Comparison of ENCODE assay signal across 15 cellular contexts in genomic region chr9:114096041-114096511, GRCh38. TPM values are rescaled to one million over a fixed set of nuclear protein-coding genes. Genes with fewer than 3 reads are reported as not detected.
DNase-seq lines count a peak whose midpoint lies in the region; ATAC-seq and TF ChIP-seq lines count a peak whose summit lies in the region.
"Had no signal": no experiment of that assay in that cellular context is flagged by ENCODE, and none has a peak within 500 bp of the region (broad histone marks: within the 10 kb centered on the region; RNA-seq: fewer than 3 reads in every experiment).

No MANE protein-coding gene starts in this region.

- no peak overlapping the region for H3K27ac ChIP-seq in cardiac muscle cell
- no peak overlapping the region for H3K27ac ChIP-seq in OCI-LY3 (ENCODE audit: low read length)
- H3K27ac ChIP-seq in spleen = no peak overlapping the region
- no peak overlapping the region for H3K27ac ChIP-seq in trophoblast cell (ENCODE audit: low read depth, low read length)
- H3K27ac ChIP-seq: RWPE1, thoracic aorta had no signal

- H4K20me1 ChIP-seq in OCI-LY3 (ENCODE audit: insufficient read depth, low read length) = no peaks in the 10 kb centered on the region

- no peak overlapping the region for H3K9ac ChIP-seq in OCI-LY3 (ENCODE audit: low read length)
- H3K9ac ChIP-seq in trophoblast cell (ENCODE audit: low read length) = no peak overlapping the region

- H2BK12ac ChIP-seq in trophoblast cell (ENCODE audit: low read length) = no peak overlapping the region

- H4K8ac ChIP-seq in trophoblast cell (ENCODE audit: low read depth, low read length) = no peak overlapping the region

- H3K9me3 ChIP-seq in cardiac muscle cell (ENCODE audit: low read depth) (no peaks in the 10 kb centered on the region), OCI-LY3 (ENCODE audit: insufficient read depth, low read length) (no peaks in the 10 kb centered on the region), spleen (no peaks in the 10 kb centered on the region), trophoblast cell (ENCODE audit: insufficient read depth, low read depth, low read length) (peaks cover 9% of the 10 kb centered on the region)
- H3K9me3 ChIP-seq: thoracic aorta had no signal

- H2BK5ac ChIP-seq in trophoblast cell (ENCODE audit: low read depth, low read length, poor library complexity) = no peak overlapping the region

- H3K23ac ChIP-seq in trophoblast cell (ENCODE audit: low read length) = no peak overlapping the region

- H3K4me1 ChIP-seq in cardiac muscle cell (ENCODE audit: low read depth) (no peaks in the 10 kb centered on the region), OCI-LY3 (ENCODE audit: low read length) (peaks cover 26% of the 10 kb centered on the region), spleen (peaks cover 0 to 32% (median 16%) of the 10 kb centered on the region in 6 donors), trophoblast cell (ENCODE audit: control insufficient read depth in 1 of 2, insufficient read depth in 2 of 2, low read length in 2 of 2) (peaks cover 0 to 2% of the 10 kb centered on the region in 2 experiments)

- no peaks in the 10 kb centered on the region for H3K36me3 ChIP-seq in cardiac muscle cell
- H3K36me3 ChIP-seq in OCI-LY3 (replicated peaks; ENCODE audit: low read depth, low read length) = no peaks in the 10 kb centered on the region
- no peaks in the 10 kb centered on the region for H3K36me3 ChIP-seq in spleen
- H3K36me3 ChIP-seq in trophoblast cell (ENCODE audit: control insufficient read depth in 1 of 2, insufficient read depth in 2 of 2, low read length in 2 of 2) = no peaks in the 10 kb centered on the region
- H3K36me3 ChIP-seq: thoracic aorta had no signal

- DNase-seq in cardiac muscle cell (ENCODE audit: low read depth in 1 of 2, low spot score in 1 of 2) = no peak
- no peak for DNase-seq in Right ventricle myocardium superior
- no peak for DNase-seq in foreskin fibroblast
- peak; percentile 49 for DNase-seq in spleen
- DNase-seq in NOMO-1 treated with DMSO at 0.1 percent for 48 hours (lab: John Stamatoyannopoulos, UW; ENCODE audit: unreplicated experiment) = no peak
- no peak for DNase-seq in trophoblast cell
- DNase-seq: activated naive CD4-positive, alpha-beta T cell treated with anti-CD3 and anti-CD28 coated beads, Interleukin-2, amount 10 ng/mL, durations not matched to agents 7 days and 5 days; C1 segment of cervical spinal cord; KBM-7; NCI-H2171 treated with DMSO at 0.1 percent for 48 hours had no signal

- H2BK120ac ChIP-seq in trophoblast cell (ENCODE audit: insufficient read depth, low read length, poor library complexity) = no peak overlapping the region

- no peak overlapping the region for H3K4me3 ChIP-seq in cardiac muscle cell
- H3K4me3 ChIP-seq in OCI-LY3 (ENCODE audit: low read length) = no peak overlapping the region
- no peak overlapping the region for H3K4me3 ChIP-seq in foreskin fibroblast (ENCODE audit: low read depth in 1 of 2, low read length in 2 of 2)
- no peak overlapping the region for H3K4me3 ChIP-seq in spleen
- H3K4me3 ChIP-seq in trophoblast cell (ENCODE audit: low read depth, low read length) = no peak overlapping the region
- H3K4me3 ChIP-seq: lung, thoracic aorta had no signal

- H3K4me2 ChIP-seq in OCI-LY3 (ENCODE audit: low read length) = peak overlapping the region; percentile 14; the same call in 1 of the 2 replicates
- H3K4me2 ChIP-seq in trophoblast cell (ENCODE audit: low read length) = no peak overlapping the region

- H2AK5ac ChIP-seq in trophoblast cell (ENCODE audit: low read length) = no peak overlapping the region

- no peak overlapping the region; the same call in 1 of the 2 replicates for H2AFZ ChIP-seq in OCI-LY3 (ENCODE audit: low read depth, low read length)
- no peak overlapping the region for H2AFZ ChIP-seq in trophoblast cell (ENCODE audit: insufficient read depth, low read length, poor library complexity)

- no peak overlapping the region for H4K91ac ChIP-seq in trophoblast cell (ENCODE audit: low read depth, low read length)

- intact Hi-C loops in Right ventricle myocardium superior (cut with DNase I) (no loop called here), spleen (cut with DNase I; ENCODE audit: low total_unique reads) (no loop called here)

- H3K14ac ChIP-seq in trophoblast cell (ENCODE audit: low read length) = no peak overlapping the region

- H3K79me1 ChIP-seq in trophoblast cell (ENCODE audit: low read length) = no peaks in the 10 kb centered on the region

- no peak for ATAC-seq in Right ventricle myocardium superior (ENCODE audit: poor library complexity)
- no peak for ATAC-seq in SK-N-SH treated with all-trans-retinoic acid at 6 μM for 48 hours

- H3K27me3 ChIP-seq in cardiac muscle cell (peaks cover 41% of the 10 kb centered on the region), OCI-LY3 (ENCODE audit: low read depth, low read length) (no peaks in the 10 kb centered on the region), spleen (replicated peaks in 1 of 7) (peaks cover 0 to 68% (median 21%) of the 10 kb centered on the region in 7 donors), trophoblast cell (ENCODE audit: insufficient read depth, low read length) (peaks cover 11% of the 10 kb centered on the region)

- H3K79me2 ChIP-seq in OCI-LY3 (ENCODE audit: low read length) = no peaks in the 10 kb centered on the region
- H3K79me2 ChIP-seq in trophoblast cell (ENCODE audit: control insufficient read depth, insufficient read depth, low read length, poor library complexity) = no peaks in the 10 kb centered on the region

- 80 to 87% (median 83%) methylated on average over 9 of the region's 9 CpGs for WGBS in spleen, 5 donors
- no CpG with 5 or more reads among the region's 9 CpGs for WGBS in trophoblast cell (ENCODE audit: extremely low coverage, insufficient coverage, insufficient read length)

- no peak for TF ChIP-seq POLR2A in spleen (IDR thresholded peaks at IDR 0.05)

- H3K18ac ChIP-seq in trophoblast cell (ENCODE audit: low read length) = no peak overlapping the region

- H4K12ac ChIP-seq in trophoblast cell (ENCODE audit: low read depth, low read length) = no peak overlapping the region

- TF ChIP-seq CTCF in cardiac muscle cell (IDR thresholded peaks at IDR 0.05; ENCODE audit: low read depth, low read length) (peak; percentile 22), OCI-LY3 (IDR thresholded peaks at IDR 0.05; ENCODE audit: low read depth, low read length) (peak; percentile 54), foreskin fibroblast (IDR thresholded peaks at IDR 0.05; ENCODE audit: low read depth, low read length) (peak; percentile 15), spleen (IDR thresholded peaks at IDR 0.05 in 8 of 11, conservative IDR thresholded peaks at IDR 0.05 in 3 of 11) (no peak)

- no peak overlapping the region for H3K4ac ChIP-seq in trophoblast cell (ENCODE audit: low read depth, low read length)

TF ChIP-seq in SK-N-SH treated with all-trans-retinoic acid at 6 μM for 48 hours, 23 proteins besides CTCF, POLR2A, EP300 and RAD21 (continues in another document):
- TF ChIP-seq PATZ1 (CRISPR knock-in tag; IDR thresholded peaks at IDR 0.05; ENCODE audit: borderline replicate concordance) = no peak
- no peak for TF ChIP-seq OSR1 (CRISPR knock-in tag; IDR thresholded peaks at IDR 0.05)
- no peak for TF ChIP-seq CREB5 (CRISPR knock-in tag; IDR thresholded peaks at IDR 0.05; ENCODE audit: low read depth)
- no peak for TF ChIP-seq ZNF70 (CRISPR knock-in tag; IDR thresholded peaks at IDR 0.05)
- TF ChIP-seq SNAI2 (CRISPR knock-in tag; IDR thresholded peaks at IDR 0.05) = no peak
- no peak for TF ChIP-seq TCF4 (CRISPR knock-in tag; IDR thresholded peaks at IDR 0.05; ENCODE audit: borderline replicate concordance)
- no peak for TF ChIP-seq ZNF565 (CRISPR knock-in tag; conservative IDR thresholded peaks at IDR 0.05; ENCODE audit: low read depth)
- no peak for TF ChIP-seq ZC3H10 (CRISPR knock-in tag; IDR thresholded peaks at IDR 0.05)
- no peak for TF ChIP-seq CSDC2 (CRISPR knock-in tag; IDR thresholded peaks at IDR 0.05)

RNA-seq across cellular contexts. Expression of gene KIF12, which starts 3.0 kb away (rescaled TPM):
- total RNA-seq in cardiac muscle cell (0.04 and 1.1 TPM in 2 replicates), Right ventricle myocardium superior (not detected), spleen (1 to 10 TPM in 2 of 7 donors, not detected in 5; 1.0 to 1.5 TPM)
- polyA plus RNA-seq in cardiac muscle cell (0.64 and 1.6 TPM in 2 replicates), spleen (under 1 TPM; 0.20 to 0.26 (median 0.23) TPM)
- polyA plus RNA-seq in trophoblast cell (2013) = 0.27 and 0.56 TPM in 2 replicates
- total RNA-seq: thoracic aorta had no signal

RNA-seq across cellular contexts. Expression of gene AMBP, which starts 18.0 kb away (rescaled TPM):
- not detected in 2 replicates for total RNA-seq in cardiac muscle cell
- 0.64 TPM in 1 of 2 replicates, not detected in the other for polyA plus RNA-seq in cardiac muscle cell
- total RNA-seq in Right ventricle myocardium superior = 0.51 TPM
- 1 to 10 TPM in 1 of 7 donors, not detected in 6; 1.6 TPM for total RNA-seq in spleen
- under 1 TPM in 2 of 3 donors, not detected in 1; 0.09 to 0.12 TPM for polyA plus RNA-seq in spleen
- 0.04 TPM in 1 of 2 replicates, not detected in the other for polyA plus RNA-seq in trophoblast cell (2013)
- total RNA-seq: thoracic aorta had no signal

RNA-seq across cellular contexts. Expression of gene COL27A1, which starts 59.3 kb away (rescaled TPM):
- 19.2 and 19.3 TPM in 2 replicates for total RNA-seq in cardiac muscle cell
- polyA plus RNA-seq in cardiac muscle cell = 12.2 and 13.4 TPM in 2 replicates
- 8.0 TPM for total RNA-seq in Right ventricle myocardium superior
- 10 to 100 TPM in 4 of 7 donors, 1 to 10 TPM in 3; 2.3 to 23.4 (median 10.4) TPM for total RNA-seq in spleen
- 1 to 10 TPM; 2.1 to 8.1 (median 3.0) TPM for polyA plus RNA-seq in spleen
- 38.6 and 39.3 TPM in 2 replicates for polyA plus RNA-seq in trophoblast cell (2013)

Comparison
In these comparisons a context has a peak if more than half of its experiments do, and no peak if none do; other contexts are left out.
1. CTCF ChIP-seq: peak in cardiac muscle cell (single experiment), OCI-LY3 (single experiment) and foreskin fibroblast (single experiment); none in spleen (0 of 11).